Comparison of ENCODE assay signal across 27 cellular contexts in genomic region chr2:521853-522530, GRCh38.
"Had no signal": no experiment of that assay in that cellular context is flagged by ENCODE, and none has a peak within 500 bp of the region (broad histone marks: within the 10 kb centered on the region; RNA-seq: fewer than 3 reads in every experiment).

No MANE protein-coding gene starts in this region.

- H3K4me3 ChIP-seq: stomach, suprapubic skin, testis, thoracic aorta, thyroid gland, tibial artery, tibial nerve, transverse colon, upper lobe of left lung, upper lobe of right lung, uterus, vagina had no signal

- H3K4me1 ChIP-seq: stomach, suprapubic skin, testis, tibial artery, tibial nerve, transverse colon, upper lobe of left lung, upper lobe of right lung, uterus, vagina had no signal

- H3K36me3 Mint-ChIP-seq: stimulated activated effector memory CD8-positive, alpha-beta T cell treated with anti-CD3 and anti-CD28 coated beads, Interleukin-12 subunit alpha, Interleukin-12 subunit beta, amount 100 ng/mL, for 72 hours; stimulated activated memory B cell treated with anti-CD40 and anti-IgM and Interleukin-4, amounts not matched to agents 10 μg/mL and 1 μg/mL and 100 μg/mL, for 72 hours; stimulated activated naive B cell treated with anti-CD40 and anti-IgM and Interleukin-4, amounts not matched to agents 10 μg/mL and 1 μg/mL and 100 μg/mL, for 72 hours; type B pancreatic cell had no signal

- H3K27me3 ChIP-seq: testis, thyroid gland, tibial nerve, transverse colon, upper lobe of left lung, upper lobe of right lung, uterus, vagina had no signal

- ATAC-seq: stimulated activated effector memory CD8-positive, alpha-beta T cell treated with anti-CD3 and anti-CD28 coated beads, Interleukin-12 subunit alpha, Interleukin-12 subunit beta, amount 100 ng/mL, for 72 hours; stimulated activated memory B cell treated with anti-CD40 and anti-IgM and Interleukin-4, amounts not matched to agents 10 μg/mL and 1 μg/mL and 100 μg/mL, for 72 hours; stimulated activated naive B cell treated with anti-CD40 and anti-IgM and Interleukin-4, amounts not matched to agents 10 μg/mL and 1 μg/mL and 100 μg/mL, for 72 hours; stimulated activated naive CD8-positive, alpha-beta T cell treated with anti-CD3 and anti-CD28 coated beads, Interleukin-15, amount 100 ng/mL, for 72 hours; stimulated activated naive CD8-positive, alpha-beta T cell treated with anti-CD3 and anti-CD28 coated beads, Interleukin-15, Interleukin-2, amounts not matched to agents 100 U/mL and 50 U/mL, for 24 hours; upper lobe of right lung had no signal

- H3K27ac Mint-ChIP-seq: stimulated activated effector memory CD8-positive, alpha-beta T cell treated with anti-CD3 and anti-CD28 coated beads, Interleukin-12 subunit alpha, Interleukin-12 subunit beta, amount 100 ng/mL, for 72 hours; stimulated activated memory B cell treated with anti-CD40 and anti-IgM and Interleukin-4, amounts not matched to agents 10 μg/mL and 1 μg/mL and 100 μg/mL, for 72 hours; stimulated activated naive B cell treated with anti-CD40 and anti-IgM and Interleukin-4, amounts not matched to agents 10 μg/mL and 1 μg/mL and 100 μg/mL, for 72 hours; stimulated activated naive CD8-positive, alpha-beta T cell treated with anti-CD3 and anti-CD28 coated beads, Interleukin-15, Interleukin-2, amounts not matched to agents 100 ng/mL and 50 ng/mL, for 24 hours had no signal

- H3K27ac ChIP-seq: stomach, suprapubic skin, testis, thoracic aorta, thyroid gland, tibial artery, tibial nerve, transverse colon, upper lobe of left lung, upper lobe of right lung, uterus, vagina had no signal

- H3K36me3 ChIP-seq: stomach, suprapubic skin, thoracic aorta, thyroid gland, tibial artery, tibial nerve, transverse colon, upper lobe of left lung, upper lobe of right lung, uterus, vagina had no signal

- H3K9me3 Mint-ChIP-seq: stimulated activated effector memory CD8-positive, alpha-beta T cell treated with anti-CD3 and anti-CD28 coated beads, Interleukin-12 subunit alpha, Interleukin-12 subunit beta, amount 100 ng/mL, for 72 hours; stimulated activated memory B cell treated with anti-CD40 and anti-IgM and Interleukin-4, amounts not matched to agents 10 μg/mL and 1 μg/mL and 100 μg/mL, for 72 hours; stimulated activated naive B cell treated with anti-CD40 and anti-IgM and Interleukin-4, amounts not matched to agents 10 μg/mL and 1 μg/mL and 100 μg/mL, for 72 hours; stimulated activated naive CD8-positive, alpha-beta T cell treated with anti-CD3 and anti-CD28 coated beads, Interleukin-15, amount 100 ng/mL, for 72 hours; stimulated activated naive CD8-positive, alpha-beta T cell treated with anti-CD3 and anti-CD28 coated beads, Interleukin-15, Interleukin-2, amounts not matched to agents 100 ng/mL and 50 ng/mL, for 24 hours had no signal

- DNase-seq: stimulated activated CD4-positive, alpha-beta T cell treated with anti-CD3 and anti-CD28 coated beads, Interleukin-2, amount 100 ng/mL, for 48 hours; stimulated activated CD4-positive, alpha-beta T cell treated with anti-CD3 and anti-CD28 coated beads, Interleukin-4, amount 100 ng/mL, for 1 hour; stimulated activated CD4-positive, alpha-beta T cell treated with anti-CD3 and anti-CD28 coated beads, Interleukin-4, amount 100 ng/mL, for 24 hours; stimulated activated CD4-positive, alpha-beta T cell treated with anti-CD3 and anti-CD28 coated beads, Interleukin-4, amount 100 ng/mL, for 4 hours; stimulated activated CD8-positive, alpha-beta memory T cell treated with anti-CD3 and anti-CD28 coated beads, Interleukin-4, amount 100 ng/mL, for 48 hours; stimulated activated naive B cell treated with anti-CD40 and anti-IgM and Interleukin-4, amounts not matched to agents 10 μg/mL and 1 μg/mL and 100 μg/mL, for 72 hours; stimulated activated naive CD4-positive, alpha-beta T cell; stimulated activated naive CD4-positive, alpha-beta T cell treated with Interleukin-2 at 50 U/mL for 16 hours; stimulated activated naive CD8-positive, alpha-beta T cell treated with anti-CD3 and anti-CD28 coated beads, Interleukin-15, amount 100 ng/mL, for 72 hours; stimulated activated naive CD8-positive, alpha-beta T cell treated with anti-CD3 and anti-CD28 coated beads, Interleukin-15, Interleukin-2, amounts not matched to agents 100 U/mL and 50 U/mL, for 24 hours; stomach; substantia nigra; testis; thyroid gland; tibial artery; transverse colon; upper lobe of left lung; upper lobe of right lung; uterus had no signal

- H3K4me1 Mint-ChIP-seq: stimulated activated effector memory CD8-positive, alpha-beta T cell treated with anti-CD3 and anti-CD28 coated beads, Interleukin-12 subunit alpha, Interleukin-12 subunit beta, amount 100 ng/mL, for 72 hours; stimulated activated memory B cell treated with anti-CD40 and anti-IgM and Interleukin-4, amounts not matched to agents 10 μg/mL and 1 μg/mL and 100 μg/mL, for 72 hours; stimulated activated naive CD8-positive, alpha-beta T cell treated with anti-CD3 and anti-CD28 coated beads, Interleukin-15, amount 100 ng/mL, for 72 hours had no signal

- H3K4me3 Mint-ChIP-seq: stimulated activated effector memory CD8-positive, alpha-beta T cell treated with anti-CD3 and anti-CD28 coated beads, Interleukin-12 subunit alpha, Interleukin-12 subunit beta, amount 100 ng/mL, for 72 hours; stimulated activated memory B cell treated with anti-CD40 and anti-IgM and Interleukin-4, amounts not matched to agents 10 μg/mL and 1 μg/mL and 100 μg/mL, for 72 hours; stimulated activated naive B cell treated with anti-CD40 and anti-IgM and Interleukin-4, amounts not matched to agents 10 μg/mL and 1 μg/mL and 100 μg/mL, for 72 hours; stimulated activated naive CD8-positive, alpha-beta T cell treated with anti-CD3 and anti-CD28 coated beads, Interleukin-15, amount 100 ng/mL, for 72 hours; stimulated activated naive CD8-positive, alpha-beta T cell treated with anti-CD3 and anti-CD28 coated beads, Interleukin-15, Interleukin-2, amounts not matched to agents 100 ng/mL and 50 ng/mL, for 24 hours; type B pancreatic cell had no signal

- H3K9me3 ChIP-seq: stomach, suprapubic skin, testis, thoracic aorta, thyroid gland, tibial artery, tibial nerve, transverse colon, upper lobe of left lung, upper lobe of right lung, uterus, vagina had no signal
